In the genomic region with DNA sequence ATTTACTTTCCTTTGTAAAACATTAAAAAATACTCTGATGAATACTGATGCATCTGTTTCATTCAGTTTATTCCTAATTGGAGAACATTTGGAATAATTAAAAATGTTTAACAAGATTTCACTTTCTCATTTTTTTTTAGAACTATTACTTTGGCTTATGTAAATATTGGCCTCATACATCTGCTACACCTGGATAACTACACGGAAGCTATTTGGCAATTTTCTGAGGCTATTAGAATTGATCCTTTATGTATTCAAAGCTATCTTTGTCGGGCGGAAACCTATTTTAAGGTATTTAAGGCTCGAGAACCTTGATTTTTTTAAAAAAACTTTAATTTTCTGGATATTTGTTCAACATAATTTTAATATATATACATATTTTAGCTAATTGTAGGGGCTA, we compare ENCODE assay signal across 25 cellular contexts.
"Had no signal": no experiment of that assay in that cellular context is flagged by ENCODE, and none has a peak within 500 bp of the region (broad histone marks: within the 10 kb centered on the region; RNA-seq: fewer than 3 reads in every experiment).

No MANE protein-coding gene starts in this region.

- H3K9me3 ChIP-seq: ovary, prostate gland, right atrium auricular region, suprapubic skin, testis, tibial artery, transverse colon, upper lobe of right lung, uterus had no signal

- H3K36me3 ChIP-seq: neural progenitor cell, ovary, prostate gland, right atrium auricular region, suprapubic skin, tibial artery, transverse colon, upper lobe of right lung, uterus had no signal

- H3K27ac ChIP-seq: neural progenitor cell, ovary, prostate gland, right atrium auricular region, skin epidermis, suprapubic skin, testis, tibial artery, transverse colon, upper lobe of right lung, uterus had no signal

- H3K9ac ChIP-seq: neural progenitor cell had no signal

- H2AFZ ChIP-seq: neural progenitor cell had no signal

- H3K4me1 ChIP-seq: neural progenitor cell, prostate gland, right atrium auricular region, suprapubic skin, testis, tibial artery, transverse colon, upper lobe of right lung, uterus had no signal

- H3K4me3 ChIP-seq: neural progenitor cell, ovary, prostate gland, right atrium auricular region, skin epidermis, suprapubic skin, testis, tibial artery, transverse colon, upper lobe of right lung, uterus had no signal

- H3K27me3 ChIP-seq: neural progenitor cell, ovary, right atrium auricular region, suprapubic skin, testis, tibial artery, transverse colon, upper lobe of right lung, uterus had no signal

- H3K4me2 ChIP-seq: neural progenitor cell had no signal

- DNase-seq: naive thymus-derived CD4-positive, alpha-beta T cell; natural killer cell; occipital lobe; ovary; retina; stimulated activated CD4-positive, alpha-beta T cell treated with anti-CD3 and anti-CD28 coated beads, Interleukin-15, amount 100 ng/mL, for 24 hours; stimulated activated CD4-positive, alpha-beta T cell treated with anti-CD3 and anti-CD28 coated beads, Interleukin-2, amount 100 ng/mL, for 24 hours; stimulated activated CD4-positive, alpha-beta T cell treated with anti-CD3 and anti-CD28 coated beads, Interleukin-2, amount 100 ng/mL, for 48 hours; stimulated activated CD4-positive, alpha-beta T cell treated with anti-CD3 and anti-CD28 coated beads, Interleukin-4, amount 100 ng/mL, for 24 hours; stimulated activated naive B cell treated with anti-CD40 and anti-IgM and Interleukin-4, amounts not matched to agents 10 μg/mL and 1 μg/mL and 100 μg/mL, for 72 hours; stimulated activated naive CD8-positive, alpha-beta T cell treated with anti-CD3 and anti-CD28 coated beads, Interleukin-15, amount 100 ng/mL, for 72 hours; stimulated activated naive CD8-positive, alpha-beta T cell treated with anti-CD3 and anti-CD28 coated beads, Interleukin-15, Interleukin-2, amounts not matched to agents 100 U/mL and 50 U/mL, for 24 hours; substantia nigra; testis; tibial artery; transverse colon; upper lobe of right lung; uterus had no signal

- ATAC-seq: naive thymus-derived CD4-positive, alpha-beta T cell; natural killer cell; sciatic nerve; stimulated activated effector memory CD8-positive, alpha-beta T cell treated with anti-CD3 and anti-CD28 coated beads, Interleukin-12 subunit alpha, Interleukin-12 subunit beta, amount 100 ng/mL, for 72 hours; stimulated activated naive B cell treated with anti-CD40 and anti-IgM and Interleukin-4, amounts not matched to agents 10 μg/mL and 1 μg/mL and 100 μg/mL, for 72 hours; stimulated activated naive CD8-positive, alpha-beta T cell treated with anti-CD3 and anti-CD28 coated beads, Interleukin-15, amount 100 ng/mL, for 72 hours; stimulated activated naive CD8-positive, alpha-beta T cell treated with anti-CD3 and anti-CD28 coated beads, Interleukin-15, Interleukin-2, amounts not matched to agents 100 U/mL and 50 U/mL, for 24 hours; upper lobe of right lung had no signal
